In genomic region chr9:116365056-116365471, GRCh38 we compare ENCODE assay signal across 9 cellular contexts.
DNase-seq lines count a peak whose midpoint lies in the region; ATAC-seq and TF ChIP-seq lines count a peak whose summit lies in the region.
"Had no signal": no experiment of that assay in that cellular context is flagged by ENCODE, and none has a peak within 500 bp of the region (broad histone marks: within the 10 kb centered on the region; RNA-seq: fewer than 3 reads in every experiment).

No MANE protein-coding gene starts in this region.

- no peaks in the 10 kb centered on the region for H3K27me3 ChIP-seq in upper lobe of right lung

- no peak overlapping the region for H3K4me3 ChIP-seq in upper lobe of right lung

- ATAC-seq in upper lobe of right lung (peak; percentile 52), HG03095 (IDR thresholded peaks at IDR 0.05; ENCODE audit: unreplicated experiment) (no peak), GM19395 (IDR thresholded peaks at IDR 0.05; ENCODE audit: unreplicated experiment) (no peak)

- DNase-seq in DMS53 (lab: John Stamatoyannopoulos, UW) (peak; percentile 14), DMS53 treated with DMSO at 0.1 percent for 48 hours (lab: John Stamatoyannopoulos, UW; ENCODE audit: unreplicated experiment) (no peak), astrocyte of the hippocampus (ENCODE audit: low read depth, low spot score) (peak; percentile 96), kidney tubule cell (ENCODE audit: low spot score) (peak; percentile 65), upper lobe of right lung (no peak), foreskin melanocyte (no peak)

- H3K36me3 ChIP-seq in upper lobe of right lung: no peaks in the 10 kb centered on the region

- no peaks in the 10 kb centered on the region for H3K9me3 ChIP-seq in upper lobe of right lung

- H3K4me1 ChIP-seq in upper lobe of right lung: no peaks in the 10 kb centered on the region

- no peak overlapping the region for H3K27ac ChIP-seq in upper lobe of right lung
- H3K27ac ChIP-seq: 22Rv1 had no signal

- intact Hi-C loops in upper lobe of right lung (cut with DNase I): no loop called here

- TF ChIP-seq CTCF in upper lobe of right lung (IDR thresholded peaks at IDR 0.05): no peak

Comparison
In these comparisons a context has a peak if more than half of its experiments do, and no peak if none do; other contexts are left out.
1. DNase-seq: peak in DMS53 (single experiment), astrocyte of the hippocampus (single experiment) and kidney tubule cell (single experiment); none in DMS53 treated with DMSO at 0.1 percent for 48 hours (single experiment), upper lobe of right lung (single experiment) and foreskin melanocyte (single experiment).